22 cellular contexts compared by ENCODE assay signal in genomic region chr13:19362946-19363510, GRCh38.
"Had no signal": no experiment of that assay in that cellular context is flagged by ENCODE, and none has a peak within 500 bp of the region (broad histone marks: within the 10 kb centered on the region; RNA-seq: fewer than 3 reads in every experiment).

No MANE protein-coding gene starts in this region.

- H3K9me3 Mint-ChIP-seq: activated naive CD8-positive, alpha-beta T cell treated with anti-CD3 and anti-CD28 coated beads for 36 hours had no signal

- H3K4me3 Mint-ChIP-seq: activated naive CD8-positive, alpha-beta T cell treated with anti-CD3 and anti-CD28 coated beads for 36 hours; central memory CD8-positive, alpha-beta T cell; natural killer cell treated with Interleukin-12 subunit alpha and Interleukin-12 subunit beta and Interleukin-15 and Interleukin-18, amount 100 ng/mL, for 72 hours had no signal

- H3K36me3 ChIP-seq: breast epithelium, esophagus squamous epithelium, gastrocnemius medialis, left ventricle myocardium inferior, upper lobe of left lung had no signal

- H3K9me3 ChIP-seq: breast epithelium, esophagus squamous epithelium, gastrocnemius medialis, left ventricle myocardium inferior, upper lobe of left lung had no signal

- H3K27ac Mint-ChIP-seq: activated naive CD8-positive, alpha-beta T cell treated with anti-CD3 and anti-CD28 coated beads for 36 hours; natural killer cell treated with Interleukin-12 subunit alpha and Interleukin-12 subunit beta and Interleukin-15 and Interleukin-18, amount 100 ng/mL, for 72 hours; progenitor cell of endocrine pancreas had no signal

- H3K27me3 ChIP-seq: breast epithelium, esophagus squamous epithelium, gastrocnemius medialis, upper lobe of left lung had no signal

- H3K4me3 ChIP-seq: breast epithelium, dorsolateral prefrontal cortex, esophagus squamous epithelium, gastrocnemius medialis, left ventricle myocardium inferior, upper lobe of left lung had no signal

- H3K4me1 Mint-ChIP-seq: activated naive CD8-positive, alpha-beta T cell treated with anti-CD3 and anti-CD28 coated beads for 36 hours; central memory CD8-positive, alpha-beta T cell had no signal

- H3K27ac ChIP-seq: breast epithelium, dorsolateral prefrontal cortex, esophagus squamous epithelium, gastrocnemius medialis, left ventricle myocardium inferior, upper lobe of left lung had no signal

- H3K36me3 Mint-ChIP-seq: activated naive CD8-positive, alpha-beta T cell treated with anti-CD3 and anti-CD28 coated beads for 36 hours; natural killer cell treated with Interleukin-12 subunit alpha and Interleukin-12 subunit beta and Interleukin-15 and Interleukin-18, amount 100 ng/mL, for 72 hours had no signal

- H3K4me1 ChIP-seq: breast epithelium, esophagus squamous epithelium, gastrocnemius medialis, left ventricle myocardium inferior, upper lobe of left lung had no signal

- H3K27me3 Mint-ChIP-seq: central memory CD8-positive, alpha-beta T cell; natural killer cell treated with Interleukin-12 subunit alpha and Interleukin-12 subunit beta and Interleukin-15 and Interleukin-18, amount 100 ng/mL, for 72 hours; progenitor cell of endocrine pancreas had no signal

- DNase-seq: activated CD4-positive, alpha-beta T cell treated with anti-CD3 and anti-CD28 coated beads for 4 hours; activated CD4-positive, alpha-beta T cell treated with anti-CD3 and anti-CD28 coated beads, Interleukin-2, amount 50 U/mL, for 48 hours; activated CD4-positive, CD25-positive, alpha-beta regulatory T cell; activated naive CD4-positive, alpha-beta T cell treated with Interleukin-2 at 50 U/mL for 16 hours; activated naive CD8-positive, alpha-beta T cell treated with anti-CD3 and anti-CD28 coated beads for 36 hours; activated T-cell treated with anti-CD3 and anti-CD28 coated beads, Interleukin-2, amount 50 U/mL, for 48 hours; dorsolateral prefrontal cortex; esophagus squamous epithelium; gastrocnemius medialis; head of caudate nucleus; hypothalamus; left ventricle myocardium inferior; midbrain; retina; stimulated activated CD4-positive, alpha-beta T cell treated with anti-CD3 and anti-CD28 coated beads, Interleukin-2, amount 100 ng/mL, for 48 hours; stimulated activated CD8-positive, alpha-beta memory T cell treated with anti-CD3 and anti-CD28 coated beads, Interleukin-4, amount 100 ng/mL, for 48 hours; stimulated activated naive CD4-positive, alpha-beta T cell; upper lobe of left lung had no signal

- ATAC-seq: gastrocnemius medialis; natural killer cell treated with Interleukin-12 subunit alpha and Interleukin-12 subunit beta and Interleukin-15 and Interleukin-18, amount 100 ng/mL, for 72 hours had no signal
